Comparison of ENCODE assay signal across 19 cellular contexts in the genomic region with DNA sequence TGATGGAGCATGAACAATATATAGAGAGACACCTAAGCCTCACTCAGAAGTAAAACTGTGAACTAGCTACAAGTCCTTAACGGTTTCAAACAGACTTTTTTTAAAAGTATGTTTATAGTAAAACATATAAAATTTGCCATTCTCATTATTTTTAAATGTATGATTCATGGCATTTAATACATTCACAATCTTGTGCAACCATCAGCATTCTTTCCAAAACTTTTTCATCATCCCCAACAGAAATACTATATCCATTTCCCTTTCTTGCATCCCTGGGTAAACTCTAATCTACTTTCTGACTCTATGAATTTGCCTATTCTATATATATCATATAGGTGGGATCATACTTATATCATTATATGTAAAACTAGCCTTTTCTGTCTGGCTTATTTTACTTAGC. TPM values are rescaled to one million over a fixed set of nuclear protein-coding genes. Genes with fewer than 3 reads are reported as not detected.
A peak's percentile ranks its signal among the peaks of the same experiment; 100 is the strongest.
DNase-seq lines count a peak whose midpoint lies in the region; ATAC-seq, FAIRE-seq and TF ChIP-seq lines count a peak whose summit lies in the region.
"Had no signal": no experiment of that assay in that cellular context is flagged by ENCODE, and none has a peak within 500 bp of the region (broad histone marks: within the 10 kb centered on the region; RNA-seq: fewer than 3 reads in every experiment).

No MANE protein-coding gene starts in this region.

- no peaks in the 10 kb centered on the region for H3K36me3 Mint-ChIP-seq in MCF 10A (ENCODE audit: insufficient read depth, unreplicated experiment)
- H3K36me3 Mint-ChIP-seq: CD8-positive, alpha-beta T cell had no signal

- H3K27me3 ChIP-seq in breast epithelium: no peaks in the 10 kb centered on the region

- no peak for TF ChIP-seq CTCF in MCF 10A (IDR thresholded peaks at IDR 0.05; ENCODE audit: unreplicated experiment)
- no peak for TF ChIP-seq CTCF in breast epithelium (IDR thresholded peaks at IDR 0.05)
- no peak for TF ChIP-seq CTCF in cardiac fibroblast (IDR thresholded peaks at IDR 0.05; ENCODE audit: low read depth, low read length)
- TF ChIP-seq CTCF in fibroblast of villous mesenchyme (IDR thresholded peaks at IDR 0.05; ENCODE audit: insufficient read depth, low read depth, low read length): no peak

- H3K27ac Mint-ChIP-seq in MCF 10A (ENCODE audit: low read depth, unreplicated experiment): no peak overlapping the region
- H3K27ac Mint-ChIP-seq: CD8-positive, alpha-beta T cell; IgD-negative memory B cell had no signal

- peak; percentile 16 for DNase-seq in MCF 10A (ENCODE audit: unreplicated experiment)
- no peak for DNase-seq in breast epithelium (ENCODE audit: low spot score in 2 of 2)
- DNase-seq in cardiac fibroblast (ENCODE audit: low read depth in 2 of 2): peak; percentile 48 to 66
- DNase-seq in fibroblast of villous mesenchyme (ENCODE audit: low read depth): peak; percentile 52
- no peak for DNase-seq in GM12891 (ENCODE audit: insufficient read length, low spot score)
- no peak for DNase-seq in NCI-H524 treated with DMSO at 0.1 percent for 48 hours (lab: John Stamatoyannopoulos, UW)
- DNase-seq: CD8-positive, alpha-beta T cell; GF-D8; H7; Kasumi-1; NCI-H1417; NCI-H187 treated with DMSO at 0.1 percent for 48 hours; NCI-H69; SHP77 treated with DMSO at 0.1 percent for 48 hours had no signal

- no peak for FAIRE-seq in GM12891 (lab: Jason Lieb, UNC)

- H3K9me3 ChIP-seq in breast epithelium: no peaks in the 10 kb centered on the region

- TF ChIP-seq POLR2A in breast epithelium (IDR thresholded peaks at IDR 0.05): no peak
- TF ChIP-seq POLR2A in GM12891 (IDR thresholded peaks at IDR 0.05; ENCODE audit: low read depth, low read length): no peak

- H3K36me3 ChIP-seq in breast epithelium: no peaks in the 10 kb centered on the region

- POLR2A ChIA-PET in MCF 10A (lab: Yijun Ruan, JAX): interaction anchor here (0.6 to 1.1 kb wide), 2 partner anchors 26 to 72 kb away, joined by 5 to 6 read pairs; a partner anchor contains a TSS

- no peak for ATAC-seq in GM21390 (IDR thresholded peaks at IDR 0.05; ENCODE audit: unreplicated experiment)
- no peak for ATAC-seq in HG03342 (IDR thresholded peaks at IDR 0.05; ENCODE audit: unreplicated experiment)
- ATAC-seq: CD8-positive, alpha-beta T cell; SK-N-SH treated with all-trans-retinoic acid at 6 μM for 48 hours had no signal

- no peaks in the 10 kb centered on the region for H3K9me3 Mint-ChIP-seq in MCF 10A (ENCODE audit: unreplicated experiment)

- no peaks in the 10 kb centered on the region for H3K27me3 Mint-ChIP-seq in MCF 10A (ENCODE audit: insufficient read depth, unreplicated experiment)
- H3K27me3 Mint-ChIP-seq: IgD-negative memory B cell had no signal

- CTCF ChIA-PET in MCF 10A (lab: Yijun Ruan, JAX): interaction anchor here (2.0 kb wide), 1 partner anchor 10 kb away, joined by 14 read pairs; no protein-coding TSS in a partner anchor

- H3K4me3 ChIP-seq in breast epithelium (no peak overlapping the region), cardiac fibroblast (replicated peaks in 1 of 2; ENCODE audit: low read depth in 2 of 2, low read length in 2 of 2) (no peak overlapping the region), fibroblast of villous mesenchyme (ENCODE audit: low read depth, low read length) (no peak overlapping the region)

- peaks cover 4% of the 10 kb centered on the region for H3K4me1 Mint-ChIP-seq in MCF 10A (ENCODE audit: insufficient read depth, unreplicated experiment)

- H3K4me1 ChIP-seq in breast epithelium: no peaks in the 10 kb centered on the region

- intact Hi-C loops in MCF 10A (cut with micrococcal nuclease): no loop called here
- intact Hi-C loops in breast epithelium (cut with DNase I; ENCODE audit: low total_unique reads): no loop called here

- no peak overlapping the region for H3K27ac ChIP-seq in breast epithelium
- H3K27ac ChIP-seq: 22Rv1 had no signal

- no peak overlapping the region for H3K4me3 Mint-ChIP-seq in MCF 10A (ENCODE audit: unreplicated experiment)
- H3K4me3 Mint-ChIP-seq: CD8-positive, alpha-beta T cell; IgD-negative memory B cell had no signal

- no TSS peak for BruUV-seq in MCF 10A (replicated peaks; lab: Mats Ljungman, UMichigan)

TF ChIP-seq in GM12891, 5 proteins besides CTCF, POLR2A, EP300 and RAD21:
- TF ChIP-seq TAF1 (IDR thresholded peaks at IDR 0.05; ENCODE audit: low read depth, low read length) (no peak), SPI1 (IDR thresholded peaks at IDR 0.05; ENCODE audit: low read depth, low read length) (no peak), POLR2AphosphoS5 (IDR thresholded peaks at IDR 0.05; ENCODE audit: low read depth, low read length) (no peak), PAX5 (IDR thresholded peaks at IDR 0.05; ENCODE audit: insufficient read depth, low read length, severe bottlenecking) (no peak), POU2F2 (IDR thresholded peaks at IDR 0.05; ENCODE audit: low read depth, low read length) (no peak)

RNA-seq across cellular contexts. Expression of a gene that starts 25.5 kb away (rescaled TPM):
- total RNA-seq in MCF 10A (2022) (23.2 and 25.0 TPM in 2 replicates), breast epithelium (10 to 100 TPM; 28.0 to 38.7 (median 31.2) TPM), fibroblast of villous mesenchyme (58.7 and 69.6 TPM in 2 replicates)
- polyA plus RNA-seq in GM12891 (2012; ENCODE audit: low read depth, missing spikeins): 1.1 TPM

Comparison
In these comparisons a context has a peak if more than half of its experiments do, and no peak if none do; other contexts are left out.
1. DNase-seq: peak in MCF 10A (single experiment), cardiac fibroblast (2 of 2) and fibroblast of villous mesenchyme (single experiment); none in breast epithelium (0 of 2), GM12891 (single experiment) and NCI-H524 treated with DMSO at 0.1 percent for 48 hours (single experiment).